18 cellular contexts compared by ENCODE assay signal in the genomic region with DNA sequence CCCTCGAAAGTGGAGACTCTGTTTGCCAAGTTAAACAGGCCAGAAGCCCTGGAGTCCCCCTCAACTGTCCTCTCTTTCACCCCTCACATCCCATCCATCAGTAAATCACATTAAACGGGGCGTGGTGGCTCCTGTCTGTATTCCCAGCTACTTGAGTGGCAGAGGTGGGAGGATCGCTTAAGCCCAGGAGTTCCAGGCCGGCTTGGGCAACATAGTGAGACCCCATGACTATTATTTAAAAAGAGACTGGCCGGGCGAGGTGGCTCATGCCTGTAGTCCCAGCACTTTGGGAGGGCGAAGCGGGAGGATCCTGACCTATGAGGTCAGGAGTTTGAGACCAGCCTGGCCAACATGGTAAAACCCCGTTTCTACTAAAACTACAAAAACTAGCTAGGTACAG. TPM values are rescaled to one million over a fixed set of nuclear protein-coding genes. Genes with fewer than 3 reads are reported as not detected.
"Had no signal": no experiment of that assay in that cellular context is flagged by ENCODE, and none has a peak within 500 bp of the region (broad histone marks: within the 10 kb centered on the region; RNA-seq: fewer than 3 reads in every experiment).

No MANE protein-coding gene starts in this region.

- H3K36me3 Mint-ChIP-seq: activated naive CD4-positive, alpha-beta T cell treated with anti-CD3 and anti-CD28 coated beads, Interleukin-2, amount 50 U/mL, for 24 hours had no signal

- H3K4me3 ChIP-seq: body of pancreas, coronary artery, esophagus muscularis mucosa, tibial nerve, uterus had no signal

- DNase-seq: activated CD4-positive, alpha-beta T cell treated with anti-CD3 and anti-CD28 coated beads, Interleukin-2, amount 50 U/mL, for 48 hours; body of pancreas; caudate nucleus; kidney glomerular epithelial cell; mesendoderm; stimulated activated CD4-positive, alpha-beta T cell treated with anti-CD3 and anti-CD28 coated beads, Interleukin-12 subunit alpha, Interleukin-12 subunit beta, amount 100 ng/mL, for 4 hours; stimulated activated naive CD4-positive, alpha-beta T cell treated with Interleukin-2 at 50 U/mL for 16 hours; substantia nigra; uterus had no signal

- H3K27me3 Mint-ChIP-seq: activated naive CD4-positive, alpha-beta T cell treated with anti-CD3 and anti-CD28 coated beads, Interleukin-2, amount 50 U/mL, for 24 hours had no signal

- ATAC-seq: body of pancreas, SK-N-SH treated with all-trans-retinoic acid at 6 μM for 48 hours had no signal

- H3K27me3 ChIP-seq: tibial nerve, uterus had no signal

- H3K9me3 ChIP-seq: body of pancreas, esophagus muscularis mucosa, tibial nerve, uterus had no signal

- H3K27ac Mint-ChIP-seq: activated naive CD4-positive, alpha-beta T cell treated with anti-CD3 and anti-CD28 coated beads, Interleukin-2, amount 50 U/mL, for 24 hours; activated T-helper 2 cell treated with anti-CD3 and anti-CD28 coated beads, Interferon-gamma antibody, Interleukin-2, Interleukin-4, amounts not matched to agents 10 μg/mL and 5 μg/mL and 100 μg/mL, durations not matched to agents 14 hours and 24 hours and 36 hours had no signal

- H3K36me3 ChIP-seq: esophagus muscularis mucosa, tibial nerve, uterus had no signal

- H3K9me3 Mint-ChIP-seq: activated naive CD4-positive, alpha-beta T cell treated with anti-CD3 and anti-CD28 coated beads, Interleukin-2, amount 50 U/mL, for 24 hours; activated T-helper 2 cell treated with anti-CD3 and anti-CD28 coated beads, Interferon-gamma antibody, Interleukin-2, Interleukin-4, amounts not matched to agents 10 μg/mL and 5 μg/mL and 100 μg/mL, durations not matched to agents 14 hours and 24 hours and 36 hours had no signal

- H3K27ac ChIP-seq: body of pancreas, coronary artery, esophagus muscularis mucosa, parathyroid adenoma, tibial nerve, uterus had no signal

RNA-seq across cellular contexts. Expression of a gene that starts 17.8 kb away (rescaled TPM):
- total RNA-seq: activated T-helper 2 cell treated with anti-CD3 and anti-CD28 coated beads, Interferon-gamma antibody, Interleukin-2, Interleukin-4, amounts not matched to agents 10 μg/mL and 5 μg/mL and 100 μg/mL, durations not matched to agents 14 hours and 24 hours and 36 hours had no signal

RNA-seq across cellular contexts. Expression of a gene that starts 20.2 kb away (rescaled TPM):
- total RNA-seq: activated T-helper 2 cell treated with anti-CD3 and anti-CD28 coated beads, Interferon-gamma antibody, Interleukin-2, Interleukin-4, amounts not matched to agents 10 μg/mL and 5 μg/mL and 100 μg/mL, durations not matched to agents 14 hours and 24 hours and 36 hours; T-helper 2 cell treated with Interferon-gamma antibody and Interleukin-4, amounts not matched to agents 100 ng/mL and 5 ng/mL, for 36 hours had no signal

RNA-seq across cellular contexts. Expression of a gene that starts 52.3 kb away (rescaled TPM):
- total RNA-seq: body of pancreas; esophagus muscularis mucosa; lower leg skin; T-helper 2 cell treated with Interferon-gamma antibody and Interleukin-4, amounts not matched to agents 100 ng/mL and 5 ng/mL, for 36 hours; tibial nerve; uterus had no signal
